Comparison of ENCODE assay signal across 16 cellular contexts in genomic region chrX:136057567-136057966, GRCh38.
DNase-seq lines count a peak whose midpoint lies in the region; ATAC-seq, FAIRE-seq and TF ChIP-seq lines count a peak whose summit lies in the region.
"Had no signal": no experiment of that assay in that cellular context is flagged by ENCODE, and none has a peak within 500 bp of the region (broad histone marks: within the 10 kb centered on the region; RNA-seq: fewer than 3 reads in every experiment).

No MANE protein-coding gene starts in this region.

- H3K27me3 ChIP-seq in HepG2 (ENCODE audit: control insufficient read depth in 1 of 2, insufficient read depth in 2 of 2, low read length in 2 of 2) (no peaks in the 10 kb centered on the region), right lobe of liver (no peaks in the 10 kb centered on the region), esophagus muscularis mucosa (no peaks in the 10 kb centered on the region), rectal smooth muscle tissue (ENCODE audit: control insufficient read depth, insufficient read depth, low read length) (no peaks in the 10 kb centered on the region), spleen (replicated peaks in 1 of 7) (no peaks in the 10 kb centered on the region)
- H3K27me3 ChIP-seq: Peyer's patch had no signal

- in situ Hi-C loops in HepG2 (cut with HindIII; ENCODE audit: extremely low pct_ligation_motif_present, low pct_unique_long_range_greater_than_20kb) = no loop called here

- H2AFZ ChIP-seq in HepG2 (ENCODE audit: low read length) = no peak overlapping the region

- H3K9me3 ChIP-seq in HepG2 (ENCODE audit: low read length) (no peaks in the 10 kb centered on the region), right lobe of liver (no peaks in the 10 kb centered on the region), esophagus muscularis mucosa (no peaks in the 10 kb centered on the region), spleen (no peaks in the 10 kb centered on the region)
- H3K9me3 ChIP-seq: BLaER1 treated with 17β-estradiol and CSF1 and Interleukin-3, amounts not matched to agents 10 nM and 100 nM; Peyer's patch had no signal

- intact Hi-C loops in HepG2 (cut with micrococcal nuclease; ENCODE audit: unreplicated experiment) = no loop called here
- intact Hi-C loops in right lobe of liver (cut with DNase I) = no loop called here
- intact Hi-C loops in esophagus muscularis mucosa (cut with DNase I) = no loop called here
- intact Hi-C loops in spleen (cut with DNase I; ENCODE audit: low total_unique reads) = no loop called here

- 47% methylated on average over 4 of the region's 4 CpGs for WGBS in HepG2 (ENCODE audit: low lambda C conversion rate)
- WGBS in right lobe of liver (ENCODE audit: insufficient coverage, low coverage, low lambda C conversion rate, missing lambda C conversion rate) = 68% methylated on average over 4 of the region's 4 CpGs
- WGBS in esophagus muscularis mucosa = 56% methylated on average over 4 of the region's 4 CpGs
- WGBS in spleen, 5 donors = 76 to 94% (median 90%) methylated on average over 4 of the region's 4 CpGs

- no peak for FAIRE-seq in HepG2 (lab: Jason Lieb, UNC)

- H3K4me1 ChIP-seq in HepG2 (ENCODE audit: insufficient read depth, low read length) (no peaks in the 10 kb centered on the region), right lobe of liver (no peaks in the 10 kb centered on the region), esophagus muscularis mucosa (peaks cover 12 to 60% (median 47%) of the 10 kb centered on the region in 4 donors), rectal smooth muscle tissue (ENCODE audit: control insufficient read depth, insufficient read depth, low read length) (peaks cover 14% of the 10 kb centered on the region), spleen (no peaks in the 10 kb centered on the region)
- H3K4me1 ChIP-seq: Peyer's patch had no signal

- POLR2A ChIA-PET in HepG2 (lab: Yijun Ruan, JAX) = no interaction called here

- no peaks in the 10 kb centered on the region for H3K36me3 ChIP-seq in HepG2 (replicated peaks in 1 of 2; ENCODE audit: control insufficient read depth in 1 of 2, insufficient read depth in 2 of 2, low read length in 2 of 2)
- H3K36me3 ChIP-seq in right lobe of liver = no peaks in the 10 kb centered on the region
- no peaks in the 10 kb centered on the region for H3K36me3 ChIP-seq in esophagus muscularis mucosa
- H3K36me3 ChIP-seq in rectal smooth muscle tissue (ENCODE audit: control insufficient read depth, insufficient read depth, low read length) = no peaks in the 10 kb centered on the region
- no peaks in the 10 kb centered on the region for H3K36me3 ChIP-seq in spleen
- H3K36me3 ChIP-seq: BLaER1 treated with 17β-estradiol and CSF1 and Interleukin-3, amounts not matched to agents 10 nM and 100 nM; Peyer's patch had no signal

- H3K4me2 ChIP-seq in HepG2 (ENCODE audit: low read depth, low read length) = no peak overlapping the region

- no TSS peak for BruUV-seq in HepG2 (replicated peaks; lab: Mats Ljungman, UMichigan)

- DNase-seq in HepG2 (ENCODE audit: low spot score) (no peak), right lobe of liver (no peak), esophagus muscularis mucosa (ENCODE audit: extremely low spot score) (no peak), mucosa of gallbladder (ENCODE audit: low spot score) (no peak), spleen (no peak)
- DNase-seq: H9, NCI-H1048, NCI-H1694, NCI-H2107, NCI-H774, Peyer's patch, Right ventricle myocardium superior had no signal

- H3K27ac ChIP-seq in HepG2 (ENCODE audit: extremely low read length, insufficient read depth, low read length) = no peak overlapping the region
- H3K27ac ChIP-seq in right lobe of liver = no peak overlapping the region
- peak overlapping the region; percentile 84 to 90 (median 88) for H3K27ac ChIP-seq in esophagus muscularis mucosa (replicated peaks in 1 of 4)
- peak overlapping the region; percentile 95 for H3K27ac ChIP-seq in rectal smooth muscle tissue (ENCODE audit: low read depth, low read length)
- H3K27ac ChIP-seq in spleen = no peak overlapping the region

- no peak for TF ChIP-seq EP300 in HepG2 (IDR thresholded peaks at IDR 0.05; ENCODE audit: low read depth in 2 of 2, low read length in 2 of 2)
- no peak for TF ChIP-seq EP300 in HepG2 (CRISPR knock-in tag; IDR thresholded peaks at IDR 0.05; ENCODE audit: borderline replicate concordance)
- TF ChIP-seq EP300 in esophagus muscularis mucosa (IDR thresholded peaks at IDR 0.05) = no peak

- no peaks in the 10 kb centered on the region for H4K20me1 ChIP-seq in HepG2 (ENCODE audit: insufficient read depth, low read length)

- TF ChIP-seq CTCF in HepG2 (CRISPR knock-in tag; IDR thresholded peaks at IDR 0.05) (no peak), right lobe of liver (IDR thresholded peaks at IDR 0.05) (no peak), esophagus muscularis mucosa (IDR thresholded peaks at IDR 0.05) (no peak), spleen (IDR thresholded peaks at IDR 0.05 in 8 of 11, conservative IDR thresholded peaks at IDR 0.05 in 3 of 11) (no peak)

- H3K79me2 ChIP-seq in HepG2 (ENCODE audit: insufficient read depth, low read length) = no peaks in the 10 kb centered on the region

- CTCF ChIA-PET in HepG2 (lab: Yijun Ruan, JAX; ENCODE audit: low intra/inter-chr PET ratio, low total read pairs) = no interaction called here

- H3K9ac ChIP-seq in HepG2 (ENCODE audit: insufficient read depth, low read depth, low read length) (no peak overlapping the region), rectal smooth muscle tissue (ENCODE audit: low read length) (no peak overlapping the region)
- H3K9ac ChIP-seq: BLaER1 treated with 17β-estradiol and CSF1 and Interleukin-3, amounts not matched to agents 10 nM and 100 nM had no signal

- H3K4me3 ChIP-seq in HepG2 (replicated peaks in 1 of 3; ENCODE audit: insufficient read depth in 1 of 3, low read depth in 2 of 3, low read length in 3 of 3) = no peak overlapping the region
- H3K4me3 ChIP-seq in right lobe of liver = no peak overlapping the region
- H3K4me3 ChIP-seq in esophagus muscularis mucosa = no peak overlapping the region
- H3K4me3 ChIP-seq in rectal smooth muscle tissue (ENCODE audit: low read length) = no peak overlapping the region
- no peak overlapping the region for H3K4me3 ChIP-seq in spleen
- H3K4me3 ChIP-seq: BLaER1 treated with 17β-estradiol and CSF1 and Interleukin-3, amounts not matched to agents 10 nM and 100 nM; Peyer's patch had no signal

- no peak for TF ChIP-seq POLR2A in HepG2 (IDR thresholded peaks at IDR 0.05; ENCODE audit: insufficient read depth in 1 of 2, low read depth in 2 of 2, low read length in 2 of 2)
- no peak for TF ChIP-seq POLR2A in right lobe of liver (IDR thresholded peaks at IDR 0.05)
- no peak for TF ChIP-seq POLR2A in esophagus muscularis mucosa (IDR thresholded peaks at IDR 0.05; ENCODE audit: low read depth)
- TF ChIP-seq POLR2A in spleen (IDR thresholded peaks at IDR 0.05) = no peak

- no peak for TF ChIP-seq RAD21 in HepG2 (CRISPR knock-in tag; IDR thresholded peaks at IDR 0.05)

- ATAC-seq in HepG2 (no peak), right lobe of liver (no peak), GM21447 (IDR thresholded peaks at IDR 0.05; ENCODE audit: unreplicated experiment) (no peak), HG03097 (IDR thresholded peaks at IDR 0.05; ENCODE audit: low FRiP score, unreplicated experiment) (no peak)

TF ChIP-seq in HepG2, 621 proteins besides CTCF, POLR2A, EP300 and RAD21:
- TF ChIP-seq RBFOX2 (IDR thresholded peaks at IDR 0.05; ENCODE audit: low read depth, low read length) (no peak), ZNF879 (CRISPR knock-in tag; IDR thresholded peaks at IDR 0.05) (no peak), LCORL (IDR thresholded peaks at IDR 0.05) (no peak), LCORL (CRISPR knock-in tag; IDR thresholded peaks at IDR 0.05) (no peak), AGO2 (optimal IDR thresholded peaks at IDR 0.05; ENCODE audit: low read depth, low read length) (no peak), ATF7 (IDR thresholded peaks at IDR 0.05) (0 out of 2 replicates have a peak, but pooled peaks have one; percentile 39), ATF7 (CRISPR knock-in tag; IDR thresholded peaks at IDR 0.05) (no peak), NR3C1 (CRISPR knock-in tag; IDR thresholded peaks at IDR 0.05) (no peak), ZNF724P (CRISPR knock-in tag; IDR thresholded peaks at IDR 0.05; ENCODE audit: borderline replicate concordance) (no peak)

Comparison
In these comparisons a context has a peak if more than half of its experiments do, and no peak if none do; other contexts are left out.
1. H3K27ac ChIP-seq: peak in esophagus muscularis mucosa (4 of 4) and rectal smooth muscle tissue (single experiment); none in HepG2 (single experiment), right lobe of liver (0 of 3) and spleen (0 of 8).